1 cellular context compared by ENCODE assay signal in the genomic region with DNA sequence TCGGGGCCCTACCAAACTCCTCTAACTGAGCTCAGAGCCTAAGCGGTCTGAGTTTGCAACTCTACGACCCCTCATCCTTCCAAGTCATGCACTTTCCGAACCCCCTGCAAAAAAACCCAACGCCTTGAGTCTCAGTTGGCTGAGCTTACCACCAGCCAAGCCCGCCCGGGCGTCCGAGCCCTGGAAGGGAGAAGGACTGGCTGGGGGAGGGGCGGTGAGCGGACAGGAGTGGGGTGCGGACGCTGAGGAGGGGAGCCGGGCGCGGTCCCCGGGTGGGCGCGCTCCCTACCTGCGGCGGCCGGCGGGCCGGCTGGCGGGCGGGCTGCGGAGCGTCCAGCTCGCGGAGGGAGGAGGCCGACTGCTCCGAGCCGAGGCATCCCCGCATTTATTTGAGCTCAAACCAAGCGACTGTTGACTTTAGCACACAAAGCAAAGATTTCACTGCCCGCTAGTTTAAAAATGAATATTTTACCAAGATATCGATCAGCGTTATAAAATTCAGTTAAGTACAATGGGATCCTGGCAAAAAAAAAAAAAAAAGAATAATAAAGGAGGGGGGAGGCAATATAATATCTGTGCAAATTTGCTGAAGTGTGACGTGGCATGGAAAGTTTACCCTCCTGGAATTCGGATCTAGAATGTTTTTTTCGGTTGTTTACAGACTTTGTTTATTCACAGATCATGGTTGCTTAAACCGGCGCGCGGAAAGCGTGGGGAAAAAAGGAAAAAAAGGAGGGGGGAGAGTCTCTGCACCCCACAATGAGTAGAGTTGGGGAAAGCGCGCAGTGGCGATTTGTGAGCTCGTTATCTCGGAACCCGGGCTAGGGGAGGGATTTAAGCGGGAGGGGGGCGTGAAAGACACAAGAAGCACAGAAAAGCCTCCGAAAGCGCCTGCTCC.
TF ChIP-seq lines count a peak whose summit lies in the region.

No MANE protein-coding gene starts in this region.

TF ChIP-seq in SK-N-SH treated with all-trans-retinoic acid at 6 μM for 48 hours, 23 proteins besides CTCF, POLR2A, EP300 and RAD21 (continued from another document):
- TF ChIP-seq, protein P1, sequence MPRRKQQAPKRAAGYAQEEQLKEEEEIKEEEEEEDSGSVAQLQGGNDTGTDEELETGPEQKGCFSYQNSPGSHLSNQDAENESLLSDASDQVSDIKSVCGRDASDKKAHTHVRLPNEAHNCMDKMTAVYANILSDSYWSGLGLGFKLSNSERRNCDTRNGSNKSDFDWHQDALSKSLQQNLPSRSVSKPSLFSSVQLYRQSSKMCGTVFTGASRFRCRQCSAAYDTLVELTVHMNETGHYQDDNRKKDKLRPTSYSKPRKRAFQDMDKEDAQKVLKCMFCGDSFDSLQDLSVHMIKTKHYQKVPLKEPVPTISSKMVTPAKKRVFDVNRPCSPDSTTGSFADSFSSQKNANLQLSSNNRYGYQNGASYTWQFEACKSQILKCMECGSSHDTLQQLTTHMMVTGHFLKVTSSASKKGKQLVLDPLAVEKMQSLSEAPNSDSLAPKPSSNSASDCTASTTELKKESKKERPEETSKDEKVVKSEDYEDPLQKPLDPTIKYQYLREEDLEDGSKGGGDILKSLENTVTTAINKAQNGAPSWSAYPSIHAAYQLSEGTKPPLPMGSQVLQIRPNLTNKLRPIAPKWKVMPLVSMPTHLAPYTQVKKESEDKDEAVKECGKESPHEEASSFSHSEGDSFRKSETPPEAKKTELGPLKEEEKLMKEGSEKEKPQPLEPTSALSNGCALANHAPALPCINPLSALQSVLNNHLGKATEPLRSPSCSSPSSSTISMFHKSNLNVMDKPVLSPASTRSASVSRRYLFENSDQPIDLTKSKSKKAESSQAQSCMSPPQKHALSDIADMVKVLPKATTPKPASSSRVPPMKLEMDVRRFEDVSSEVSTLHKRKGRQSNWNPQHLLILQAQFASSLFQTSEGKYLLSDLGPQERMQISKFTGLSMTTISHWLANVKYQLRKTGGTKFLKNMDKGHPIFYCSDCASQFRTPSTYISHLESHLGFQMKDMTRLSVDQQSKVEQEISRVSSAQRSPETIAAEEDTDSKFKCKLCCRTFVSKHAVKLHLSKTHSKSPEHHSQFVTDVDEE (CRISPR knock-in tag; IDR thresholded peaks at IDR 0.05), result no peak
- TF ChIP-seq ESRRG (CRISPR knock-in tag; IDR thresholded peaks at IDR 0.05), result no peak
- TF ChIP-seq CSDC2 (CRISPR knock-in tag; IDR thresholded peaks at IDR 0.05), result no peak
- no peak for TF ChIP-seq ZFP30 (CRISPR knock-in tag; IDR thresholded peaks at IDR 0.05)
- TF ChIP-seq SNAI2 (CRISPR knock-in tag; IDR thresholded peaks at IDR 0.05), result no peak
- TF ChIP-seq, protein P2, sequence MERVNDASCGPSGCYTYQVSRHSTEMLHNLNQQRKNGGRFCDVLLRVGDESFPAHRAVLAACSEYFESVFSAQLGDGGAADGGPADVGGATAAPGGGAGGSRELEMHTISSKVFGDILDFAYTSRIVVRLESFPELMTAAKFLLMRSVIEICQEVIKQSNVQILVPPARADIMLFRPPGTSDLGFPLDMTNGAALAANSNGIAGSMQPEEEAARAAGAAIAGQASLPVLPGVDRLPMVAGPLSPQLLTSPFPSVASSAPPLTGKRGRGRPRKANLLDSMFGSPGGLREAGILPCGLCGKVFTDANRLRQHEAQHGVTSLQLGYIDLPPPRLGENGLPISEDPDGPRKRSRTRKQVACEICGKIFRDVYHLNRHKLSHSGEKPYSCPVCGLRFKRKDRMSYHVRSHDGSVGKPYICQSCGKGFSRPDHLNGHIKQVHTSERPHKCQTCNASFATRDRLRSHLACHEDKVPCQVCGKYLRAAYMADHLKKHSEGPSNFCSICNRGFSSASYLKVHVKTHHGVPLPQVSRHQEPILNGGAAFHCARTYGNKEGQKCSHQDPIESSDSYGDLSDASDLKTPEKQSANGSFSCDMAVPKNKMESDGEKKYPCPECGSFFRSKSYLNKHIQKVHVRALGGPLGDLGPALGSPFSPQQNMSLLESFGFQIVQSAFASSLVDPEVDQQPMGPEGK (CRISPR knock-in tag; IDR thresholded peaks at IDR 0.05; ENCODE audit: borderline replicate concordance), result no peak
- TF ChIP-seq, protein P3, sequence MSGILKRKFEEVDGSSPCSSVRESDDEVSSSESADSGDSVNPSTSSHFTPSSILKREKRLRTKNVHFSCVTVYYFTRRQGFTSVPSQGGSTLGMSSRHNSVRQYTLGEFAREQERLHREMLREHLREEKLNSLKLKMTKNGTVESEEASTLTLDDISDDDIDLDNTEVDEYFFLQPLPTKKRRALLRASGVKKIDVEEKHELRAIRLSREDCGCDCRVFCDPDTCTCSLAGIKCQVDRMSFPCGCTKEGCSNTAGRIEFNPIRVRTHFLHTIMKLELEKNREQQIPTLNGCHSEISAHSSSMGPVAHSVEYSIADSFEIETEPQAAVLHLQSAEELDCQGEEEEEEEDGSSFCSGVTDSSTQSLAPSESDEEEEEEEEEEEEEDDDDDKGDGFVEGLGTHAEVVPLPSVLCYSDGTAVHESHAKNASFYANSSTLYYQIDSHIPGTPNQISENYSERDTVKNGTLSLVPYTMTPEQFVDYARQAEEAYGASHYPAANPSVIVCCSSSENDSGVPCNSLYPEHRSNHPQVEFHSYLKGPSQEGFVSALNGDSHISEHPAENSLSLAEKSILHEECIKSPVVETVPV (CRISPR knock-in tag; IDR thresholded peaks at IDR 0.05), result no peak
- no peak for TF ChIP-seq ZNF70 (CRISPR knock-in tag; IDR thresholded peaks at IDR 0.05)
- TF ChIP-seq ZFP3 (CRISPR knock-in tag; IDR thresholded peaks at IDR 0.05), result no peak
- TF ChIP-seq ISL1 (CRISPR knock-in tag; IDR thresholded peaks at IDR 0.05), result no peak
- TF ChIP-seq GLIS3 (CRISPR knock-in tag; IDR thresholded peaks at IDR 0.05), result no peak
- TF ChIP-seq OSR1 (CRISPR knock-in tag; IDR thresholded peaks at IDR 0.05), result no peak
- TF ChIP-seq RARB (CRISPR knock-in tag; IDR thresholded peaks at IDR 0.05), result no peak
- no peak for TF ChIP-seq ZC3H10 (CRISPR knock-in tag; IDR thresholded peaks at IDR 0.05)
- no peak for TF ChIP-seq BACH2 (CRISPR knock-in tag; IDR thresholded peaks at IDR 0.05; ENCODE audit: borderline replicate concordance)
